In the genomic region with DNA sequence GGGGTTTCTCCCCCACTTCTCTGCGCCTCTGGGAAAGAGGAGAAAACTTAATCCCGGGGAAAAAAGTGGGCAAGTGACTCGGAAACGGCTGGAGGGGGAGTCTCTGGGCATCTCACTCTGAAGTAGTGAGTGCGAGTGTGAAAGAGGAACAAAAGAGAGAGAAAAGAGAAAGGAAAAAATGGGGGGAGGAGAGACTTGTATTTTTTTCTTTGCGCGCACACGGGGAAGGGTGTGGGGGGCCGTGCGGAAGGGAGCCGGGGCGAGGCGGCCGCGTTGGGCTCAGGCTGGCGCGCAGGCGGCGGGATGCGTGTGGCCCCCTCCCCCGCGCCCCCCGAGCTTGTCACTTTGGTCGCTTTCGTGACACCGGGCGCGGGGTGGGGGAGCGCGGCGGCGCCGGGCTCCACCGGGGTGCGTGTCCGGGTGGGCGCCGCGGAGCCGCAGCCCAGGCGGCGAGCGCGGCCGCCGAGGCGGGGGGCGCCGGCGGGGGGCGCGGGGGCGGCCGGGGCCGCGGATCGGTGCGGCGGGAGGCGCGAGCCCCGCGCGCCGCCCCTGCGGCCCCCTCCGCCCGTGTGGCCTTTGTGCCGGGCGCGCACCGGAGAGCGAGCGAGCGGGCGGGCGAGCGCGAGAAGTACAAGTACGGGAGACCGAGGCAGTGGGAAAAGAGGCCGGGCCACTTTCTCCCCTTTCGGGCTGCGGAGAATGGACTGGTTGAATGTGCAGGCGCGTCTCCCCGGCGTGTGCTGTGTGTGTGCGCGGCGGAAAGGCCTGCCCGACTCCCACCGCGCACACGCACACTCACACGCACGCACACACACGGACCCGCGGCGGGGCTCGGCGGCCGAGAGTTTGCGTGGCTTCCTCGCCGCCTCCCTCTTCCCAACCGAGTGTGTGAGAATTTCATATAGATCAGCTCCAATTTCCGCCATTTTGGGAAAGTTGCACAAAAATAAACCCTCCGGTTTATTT, we compare ENCODE assay signal across 8 cellular contexts. TPM values are rescaled to one million over a fixed set of nuclear protein-coding genes. Genes with fewer than 3 reads are reported as not detected.
A peak's percentile ranks its signal among the peaks of the same experiment; 100 is the strongest.
DNase-seq lines count a peak whose midpoint lies in the region; ATAC-seq and TF ChIP-seq lines count a peak whose summit lies in the region.

No MANE protein-coding gene starts in this region.

- peak; percentile 33 for ATAC-seq in GM21576 (IDR thresholded peaks at IDR 0.05; ENCODE audit: unreplicated experiment)
- peak; percentile 19 to 46 (median 35) for ATAC-seq in right lobe of liver

- no peak for TF ChIP-seq POLR2A in right lobe of liver (IDR thresholded peaks at IDR 0.05)

- H3K27me3 ChIP-seq in right lobe of liver: no peaks in the 10 kb centered on the region

- H3K27ac ChIP-seq in right lobe of liver: peak overlapping the region; percentile 70 to 85 (median 78)

- peaks cover 0 to 7% (median 2%) of the 10 kb centered on the region in 4 donors for H3K4me1 ChIP-seq in right lobe of liver

- H3K4me3 ChIP-seq in right lobe of liver: peak overlapping the region; percentile 72 to 74 (median 73)

- TF ChIP-seq CTCF in right lobe of liver (IDR thresholded peaks at IDR 0.05): no peak

- DNase-seq in DMS53 treated with DMSO at 0.1 percent for 48 hours (lab: John Stamatoyannopoulos, UW; ENCODE audit: unreplicated experiment): peak; percentile 9
- DNase-seq in M059J (ENCODE audit: low read depth): peak; percentile 63
- DNase-seq in activated CD4-positive, alpha-beta T cell treated with anti-CD3 and anti-CD28 coated beads for 48 hours: peak; percentile 44
- peak; percentile 58 for DNase-seq in dermis blood vessel endothelial cell
- peak; percentile 40 to 65 (median 53) for DNase-seq in right lobe of liver
- peak; percentile 20 for DNase-seq in stimulated activated CD8-positive, alpha-beta memory T cell treated with anti-CD3 and anti-CD28 coated beads, Interleukin-12 subunit alpha, Interleukin-12 subunit beta, amount 100 ng/mL, for 4 hours (ENCODE audit: low read depth)
- no peak for DNase-seq in GDM1 (lab: John Stamatoyannopoulos, UW)

- intact Hi-C loops in right lobe of liver (cut with DNase I): no loop called here

- no peaks in the 10 kb centered on the region for H3K9me3 ChIP-seq in right lobe of liver

- WGBS in right lobe of liver (ENCODE audit: insufficient coverage, low coverage, low lambda C conversion rate, missing lambda C conversion rate): 0% methylated on average over 26 of the region's 110 CpGs

- no peaks in the 10 kb centered on the region for H3K36me3 ChIP-seq in right lobe of liver

RNA-seq across cellular contexts. Expression of a gene that starts 0.7 kb away (rescaled TPM):
- total RNA-seq in M059J (2014; rRNA removed; shearing (Covaris generic)): 6.5 and 9.4 TPM in 2 replicates
- total RNA-seq in dermis blood vessel endothelial cell: 34.7 and 54.7 TPM in 2 replicates
- 10 to 100 TPM in 1 of 6 experiments, 1 to 10 TPM in 5; 3.0 to 13.2 (median 7.2) TPM for total RNA-seq in right lobe of liver
